1 cellular context compared by ENCODE assay signal in the genomic region with DNA sequence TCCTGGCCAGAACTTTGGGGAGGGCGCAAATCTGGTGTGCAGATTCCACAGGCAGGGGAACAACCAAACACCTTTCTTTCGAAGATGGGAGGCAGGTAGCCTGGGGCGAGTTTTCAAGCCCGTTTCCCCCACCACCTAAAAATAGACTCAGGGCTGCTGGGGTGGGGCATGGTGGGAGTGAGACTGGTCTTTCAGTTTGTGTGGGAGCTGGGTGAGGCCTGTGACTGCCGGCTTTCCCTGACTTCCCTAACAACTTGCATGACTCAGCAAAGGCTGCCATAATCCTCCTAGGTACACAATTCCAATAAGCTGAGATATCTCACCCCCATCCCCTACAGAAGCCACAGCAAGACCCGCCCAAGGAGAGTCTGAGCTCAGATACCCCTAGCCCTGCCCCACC.
TF ChIP-seq lines count a peak whose summit lies in the region.

No MANE protein-coding gene starts in this region.

TF ChIP-seq in GM23338, 12 proteins besides CTCF, POLR2A, EP300 and RAD21 (continued from another document):
- TF ChIP-seq, protein P1, sequence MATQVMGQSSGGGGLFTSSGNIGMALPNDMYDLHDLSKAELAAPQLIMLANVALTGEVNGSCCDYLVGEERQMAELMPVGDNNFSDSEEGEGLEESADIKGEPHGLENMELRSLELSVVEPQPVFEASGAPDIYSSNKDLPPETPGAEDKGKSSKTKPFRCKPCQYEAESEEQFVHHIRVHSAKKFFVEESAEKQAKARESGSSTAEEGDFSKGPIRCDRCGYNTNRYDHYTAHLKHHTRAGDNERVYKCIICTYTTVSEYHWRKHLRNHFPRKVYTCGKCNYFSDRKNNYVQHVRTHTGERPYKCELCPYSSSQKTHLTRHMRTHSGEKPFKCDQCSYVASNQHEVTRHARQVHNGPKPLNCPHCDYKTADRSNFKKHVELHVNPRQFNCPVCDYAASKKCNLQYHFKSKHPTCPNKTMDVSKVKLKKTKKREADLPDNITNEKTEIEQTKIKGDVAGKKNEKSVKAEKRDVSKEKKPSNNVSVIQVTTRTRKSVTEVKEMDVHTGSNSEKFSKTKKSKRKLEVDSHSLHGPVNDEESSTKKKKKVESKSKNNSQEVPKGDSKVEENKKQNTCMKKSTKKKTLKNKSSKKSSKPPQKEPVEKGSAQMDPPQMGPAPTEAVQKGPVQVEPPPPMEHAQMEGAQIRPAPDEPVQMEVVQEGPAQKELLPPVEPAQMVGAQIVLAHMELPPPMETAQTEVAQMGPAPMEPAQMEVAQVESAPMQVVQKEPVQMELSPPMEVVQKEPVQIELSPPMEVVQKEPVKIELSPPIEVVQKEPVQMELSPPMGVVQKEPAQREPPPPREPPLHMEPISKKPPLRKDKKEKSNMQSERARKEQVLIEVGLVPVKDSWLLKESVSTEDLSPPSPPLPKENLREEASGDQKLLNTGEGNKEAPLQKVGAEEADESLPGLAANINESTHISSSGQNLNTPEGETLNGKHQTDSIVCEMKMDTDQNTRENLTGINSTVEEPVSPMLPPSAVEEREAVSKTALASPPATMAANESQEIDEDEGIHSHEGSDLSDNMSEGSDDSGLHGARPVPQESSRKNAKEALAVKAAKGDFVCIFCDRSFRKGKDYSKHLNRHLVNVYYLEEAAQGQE (IDR thresholded peaks at IDR 0.05; ENCODE audit: unreplicated experiment) = no peak
- TF ChIP-seq, protein P2, sequence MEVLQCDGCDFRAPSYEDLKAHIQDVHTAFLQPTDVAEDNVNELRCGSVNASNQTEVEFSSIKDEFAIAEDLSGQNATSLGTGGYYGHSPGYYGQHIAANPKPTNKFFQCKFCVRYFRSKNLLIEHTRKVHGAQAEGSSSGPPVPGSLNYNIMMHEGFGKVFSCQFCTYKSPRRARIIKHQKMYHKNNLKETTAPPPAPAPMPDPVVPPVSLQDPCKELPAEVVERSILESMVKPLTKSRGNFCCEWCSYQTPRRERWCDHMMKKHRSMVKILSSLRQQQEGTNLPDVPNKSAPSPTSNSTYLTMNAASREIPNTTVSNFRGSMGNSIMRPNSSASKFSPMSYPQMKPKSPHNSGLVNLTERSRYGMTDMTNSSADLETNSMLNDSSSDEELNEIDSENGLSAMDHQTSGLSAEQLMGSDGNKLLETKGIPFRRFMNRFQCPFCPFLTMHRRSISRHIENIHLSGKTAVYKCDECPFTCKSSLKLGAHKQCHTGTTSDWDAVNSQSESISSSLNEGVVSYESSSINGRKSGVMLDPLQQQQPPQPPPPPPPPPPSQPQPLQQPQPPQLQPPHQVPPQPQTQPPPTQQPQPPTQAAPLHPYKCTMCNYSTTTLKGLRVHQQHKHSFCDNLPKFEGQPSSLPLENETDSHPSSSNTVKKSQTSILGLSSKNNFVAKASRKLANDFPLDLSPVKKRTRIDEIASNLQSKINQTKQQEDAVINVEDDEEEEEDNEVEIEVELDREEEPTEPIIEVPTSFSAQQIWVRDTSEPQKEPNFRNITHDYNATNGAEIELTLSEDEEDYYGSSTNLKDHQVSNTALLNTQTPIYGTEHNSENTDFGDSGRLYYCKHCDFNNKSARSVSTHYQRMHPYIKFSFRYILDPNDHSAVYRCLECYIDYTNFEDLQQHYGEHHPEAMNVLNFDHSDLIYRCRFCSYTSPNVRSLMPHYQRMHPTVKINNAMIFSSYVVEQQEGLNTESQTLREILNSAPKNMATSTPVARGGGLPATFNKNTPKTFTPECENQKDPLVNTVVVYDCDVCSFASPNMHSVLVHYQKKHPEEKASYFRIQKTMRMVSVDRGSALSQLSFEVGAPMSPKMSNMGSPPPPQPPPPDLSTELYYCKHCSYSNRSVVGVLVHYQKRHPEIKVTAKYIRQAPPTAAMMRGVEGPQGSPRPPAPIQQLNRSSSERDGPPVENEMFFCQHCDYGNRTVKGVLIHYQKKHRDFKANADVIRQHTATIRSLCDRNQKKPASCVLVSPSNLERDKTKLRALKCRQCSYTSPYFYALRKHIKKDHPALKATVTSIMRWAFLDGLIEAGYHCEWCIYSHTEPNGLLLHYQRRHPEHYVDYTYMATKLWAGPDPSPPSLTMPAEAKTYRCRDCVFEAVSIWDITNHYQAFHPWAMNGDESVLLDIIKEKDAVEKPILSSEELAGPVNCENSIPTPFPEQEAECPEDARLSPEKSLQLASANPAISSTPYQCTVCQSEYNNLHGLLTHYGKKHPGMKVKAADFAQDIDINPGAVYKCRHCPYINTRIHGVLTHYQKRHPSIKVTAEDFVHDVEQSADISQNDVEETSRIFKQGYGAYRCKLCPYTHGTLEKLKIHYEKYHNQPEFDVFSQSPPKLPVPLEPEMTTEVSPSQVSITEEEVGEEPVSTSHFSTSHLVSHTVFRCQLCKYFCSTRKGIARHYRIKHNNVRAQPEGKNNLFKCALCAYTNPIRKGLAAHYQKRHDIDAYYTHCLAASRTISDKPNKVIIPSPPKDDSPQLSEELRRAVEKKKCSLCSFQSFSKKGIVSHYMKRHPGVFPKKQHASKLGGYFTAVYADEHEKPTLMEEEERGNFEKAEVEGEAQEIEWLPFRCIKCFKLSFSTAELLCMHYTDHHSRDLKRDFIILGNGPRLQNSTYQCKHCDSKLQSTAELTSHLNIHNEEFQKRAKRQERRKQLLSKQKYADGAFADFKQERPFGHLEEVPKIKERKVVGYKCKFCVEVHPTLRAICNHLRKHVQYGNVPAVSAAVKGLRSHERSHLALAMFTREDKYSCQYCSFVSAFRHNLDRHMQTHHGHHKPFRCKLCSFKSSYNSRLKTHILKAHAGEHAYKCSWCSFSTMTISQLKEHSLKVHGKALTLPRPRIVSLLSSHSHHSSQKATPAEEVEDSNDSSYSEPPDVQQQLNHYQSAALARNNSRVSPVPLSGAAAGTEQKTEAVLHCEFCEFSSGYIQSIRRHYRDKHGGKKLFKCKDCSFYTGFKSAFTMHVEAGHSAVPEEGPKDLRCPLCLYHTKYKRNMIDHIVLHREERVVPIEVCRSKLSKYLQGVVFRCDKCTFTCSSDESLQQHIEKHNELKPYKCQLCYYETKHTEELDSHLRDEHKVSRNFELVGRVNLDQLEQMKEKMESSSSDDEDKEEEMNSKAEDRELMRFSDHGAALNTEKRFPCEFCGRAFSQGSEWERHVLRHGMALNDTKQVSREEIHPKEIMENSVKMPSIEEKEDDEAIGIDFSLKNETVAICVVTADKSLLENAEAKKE (CRISPR knock-in tag; IDR thresholded peaks at IDR 0.05) = no peak
- no peak for TF ChIP-seq POLR2AphosphoS5 (IDR thresholded peaks at IDR 0.05; ENCODE audit: low read depth)
